12 cellular contexts compared by ENCODE assay signal in the genomic region with DNA sequence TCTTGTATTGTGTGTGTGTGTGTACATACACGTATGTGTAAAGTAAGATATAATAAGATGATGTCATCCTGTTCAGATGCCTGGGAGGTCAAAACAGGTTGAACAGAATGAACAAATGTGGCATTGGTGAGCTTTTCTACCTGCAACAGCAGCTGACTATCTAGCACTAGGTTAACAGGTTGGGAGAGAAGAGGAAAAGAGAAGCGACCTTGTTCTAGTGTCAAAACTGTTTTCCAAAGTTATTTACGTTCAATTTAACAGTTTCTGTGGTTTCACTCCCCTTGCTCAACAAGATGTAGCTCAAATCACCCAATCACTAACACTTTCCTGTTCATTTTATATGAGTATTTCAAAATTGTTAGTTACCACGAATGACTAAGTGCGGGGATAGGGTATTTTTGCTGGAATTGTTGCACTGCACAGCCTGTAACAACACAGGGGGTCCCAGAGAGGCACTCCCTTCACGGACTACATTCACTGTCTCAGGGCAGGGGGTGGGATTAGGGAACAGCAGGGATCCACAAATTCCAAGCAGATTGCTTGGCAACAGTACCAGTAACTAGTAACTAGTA.
DNase-seq lines count a peak whose midpoint lies in the region; ATAC-seq and TF ChIP-seq lines count a peak whose summit lies in the region.
"Had no signal": no experiment of that assay in that cellular context is flagged by ENCODE, and none has a peak within 500 bp of the region (broad histone marks: within the 10 kb centered on the region; RNA-seq: fewer than 3 reads in every experiment).

No MANE protein-coding gene starts in this region.

- H3K4me3 Mint-ChIP-seq in CD4-positive, CD25-positive, alpha-beta regulatory T cell, result peak overlapping the region in 1 of 4 donors; percentile 20
- no peak overlapping the region for H3K4me3 Mint-ChIP-seq in WTC11

- no peak overlapping the region for H3K27ac ChIP-seq in CD4-positive, CD25-positive, alpha-beta regulatory T cell (ENCODE audit: insufficient read depth, low read length, poor library complexity, severe bottlenecking)
- H3K27ac ChIP-seq in HUES64 (ENCODE audit: low read depth, low read length) (peak overlapping the region; percentile 72; the same call in 1 of the 2 replicates), iPS-18a (ENCODE audit: low read length) (peak overlapping the region; percentile 60)

- peaks cover 35% of the 10 kb centered on the region for H3K36me3 Mint-ChIP-seq in CD4-positive, CD25-positive, alpha-beta regulatory T cell
- peaks cover 11% of the 10 kb centered on the region for H3K36me3 Mint-ChIP-seq in WTC11

- POLR2A ChIA-PET in WTC11 (lab: Charles Lee), result interaction anchor here (0.6 kb wide), 1 partner anchor 523 kb away, joined by 3 read pairs; no protein-coding TSS in a partner anchor

- WGBS in HUES64, result 66% methylated on average over 6 of the region's 6 CpGs

- peak overlapping the region; percentile 34 to 89 (median 57) for H3K27ac Mint-ChIP-seq in CD4-positive, CD25-positive, alpha-beta regulatory T cell
- no peak overlapping the region for H3K27ac Mint-ChIP-seq in WTC11

- H3K4me1 ChIP-seq in CD4-positive, CD25-positive, alpha-beta regulatory T cell (ENCODE audit: control insufficient read depth, insufficient read depth, low read length, poor library complexity, severe bottlenecking), result peaks cover 26% of the 10 kb centered on the region
- H3K4me1 ChIP-seq in HUES64 (ENCODE audit: insufficient read depth, low read length) (peaks cover 29% of the 10 kb centered on the region), iPS-18a (ENCODE audit: control insufficient read depth, low read depth, low read length) (peaks cover 24% of the 10 kb centered on the region)

- H3K27me3 ChIP-seq in CD4-positive, CD25-positive, alpha-beta regulatory T cell (ENCODE audit: control insufficient read depth, insufficient read depth, low read length), result no peaks in the 10 kb centered on the region
- H3K27me3 ChIP-seq in HUES64 (ENCODE audit: insufficient read depth, low read length) (no peaks in the 10 kb centered on the region), iPS-18a (ENCODE audit: control insufficient read depth, insufficient read depth, low read length) (no peaks in the 10 kb centered on the region)

- no peaks in the 10 kb centered on the region for H3K9me3 ChIP-seq in CD4-positive, CD25-positive, alpha-beta regulatory T cell (ENCODE audit: control insufficient read depth in 2 of 2, low read length in 2 of 2)
- no peaks in the 10 kb centered on the region for H3K9me3 ChIP-seq in HUES64 (ENCODE audit: insufficient read depth, low read depth, low read length)
- no peaks in the 10 kb centered on the region for H3K9me3 ChIP-seq in iPS-18a (ENCODE audit: control insufficient read depth, low read depth, low read length)

- no peak for TF ChIP-seq CTCF in WTC11 (IDR thresholded peaks at IDR 0.05)

- H3K4me1 Mint-ChIP-seq in CD4-positive, CD25-positive, alpha-beta regulatory T cell, result peaks cover 8 to 57% (median 45%) of the 10 kb centered on the region in 4 donors
- H3K4me1 Mint-ChIP-seq in WTC11, result peaks cover 40% of the 10 kb centered on the region

- peaks cover 37% of the 10 kb centered on the region for H3K36me3 ChIP-seq in CD4-positive, CD25-positive, alpha-beta regulatory T cell (ENCODE audit: control insufficient read depth, insufficient read depth, low read length)
- H3K36me3 ChIP-seq in HUES64 (ENCODE audit: insufficient read depth, low read length) (peaks cover 36% of the 10 kb centered on the region), iPS-18a (ENCODE audit: control insufficient read depth, low read depth, low read length) (peaks cover 23% of the 10 kb centered on the region)

- CTCF ChIA-PET in WTC11 (lab: Charles Lee), result interaction anchor here (0.8 kb wide), 1 partner anchor 76 kb away, joined by 3 read pairs; no protein-coding TSS in a partner anchor

- H3K4me3 ChIP-seq in CD4-positive, CD25-positive, alpha-beta regulatory T cell (ENCODE audit: low read depth, low read length), result no peak overlapping the region
- H3K4me3 ChIP-seq in HUES64 (ENCODE audit: low read length) (no peak overlapping the region), iPS-18a (ENCODE audit: low read length) (peak overlapping the region; percentile 12)

- no peaks in the 10 kb centered on the region for H3K9me3 Mint-ChIP-seq in CD4-positive, CD25-positive, alpha-beta regulatory T cell
- H3K9me3 Mint-ChIP-seq in WTC11, result no peaks in the 10 kb centered on the region

- H3K9ac ChIP-seq in HUES64 (ENCODE audit: low read depth, low read length), result no peak overlapping the region
- H3K9ac ChIP-seq in iPS-18a (ENCODE audit: low read length), result peak overlapping the region; percentile 54

- peak in 1 of 3 donors; percentile 20 for DNase-seq in CD4-positive, CD25-positive, alpha-beta regulatory T cell
- DNase-seq in WTC11 (ENCODE audit: low spot score) (peak; percentile 61), Ammon's horn (ENCODE audit: low spot score) (no peak), NCI-H1436 (lab: John Stamatoyannopoulos, UW) (no peak)
- DNase-seq: activated CD4-positive, alpha-beta T cell treated with anti-CD3 and anti-CD28 coated beads for 1 hour; activated naive CD4-positive, alpha-beta T cell; COR-L47; SHP77 had no signal

- no peak for ATAC-seq in CD4-positive, CD25-positive, alpha-beta regulatory T cell (ENCODE audit: low read depth in 2 of 2)
- ATAC-seq in WTC11 (peak; percentile 84), GM19467 (IDR thresholded peaks at IDR 0.05; ENCODE audit: unreplicated experiment) (no peak), GM21576 (IDR thresholded peaks at IDR 0.05; ENCODE audit: unreplicated experiment) (no peak)

- H3K27me3 Mint-ChIP-seq in CD4-positive, CD25-positive, alpha-beta regulatory T cell, result no peaks in the 10 kb centered on the region
- H3K27me3 Mint-ChIP-seq in WTC11 (ENCODE audit: low read depth), result no peaks in the 10 kb centered on the region

TF ChIP-seq in WTC11, 78 proteins besides CTCF, POLR2A, EP300 and RAD21:
- TF ChIP-seq HMGXB4 (CRISPR knock-in tag; IDR thresholded peaks at IDR 0.05) (no peak), ZNF423 (CRISPR knock-in tag; IDR thresholded peaks at IDR 0.05) (peak; percentile 73; the same call in 1 of the 2 replicates), NFATC4 (CRISPR knock-in tag; IDR thresholded peaks at IDR 0.05) (no peak)
